In the genomic region with DNA sequence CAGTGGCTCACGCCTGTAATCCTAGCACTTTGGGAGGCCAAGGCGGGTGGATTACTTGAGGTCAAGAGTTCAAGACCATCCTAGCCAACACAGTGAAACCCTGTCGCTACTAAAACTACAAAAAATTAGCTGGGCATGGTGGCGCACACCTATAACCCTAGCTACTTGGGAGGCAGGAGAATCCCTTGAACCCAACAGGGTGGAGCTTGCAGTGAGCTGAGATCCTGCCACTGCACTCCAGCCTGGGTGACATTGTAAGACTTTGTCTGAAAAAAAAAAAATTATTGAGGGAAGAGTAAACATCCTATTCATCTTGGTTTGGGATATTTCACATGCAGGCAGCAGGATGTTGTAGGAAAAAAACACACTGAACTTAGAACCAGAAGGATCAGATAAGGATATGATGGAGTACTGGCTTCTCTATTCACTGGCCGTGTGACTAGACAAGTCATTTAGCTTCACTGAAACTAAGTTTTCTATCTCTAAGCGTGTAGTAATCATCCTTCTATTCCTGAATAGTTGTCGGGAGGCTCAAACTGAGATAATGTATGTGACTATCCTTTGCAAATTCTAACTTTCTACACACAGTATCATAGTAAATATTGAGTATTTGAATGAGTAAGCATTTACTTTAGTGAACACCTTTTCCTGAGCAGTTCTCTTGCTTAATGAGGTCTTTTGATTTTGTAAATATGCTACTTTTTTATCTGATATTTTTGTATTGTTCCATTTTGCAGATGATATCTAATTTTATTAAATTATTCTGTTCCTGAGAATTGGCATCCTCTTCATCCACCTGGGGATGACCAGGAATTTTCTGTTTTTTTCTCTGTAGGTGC, we compare ENCODE assay signal across 9 cellular contexts. TPM values are rescaled to one million over a fixed set of nuclear protein-coding genes. Genes with fewer than 3 reads are reported as not detected.
DNase-seq lines count a peak whose midpoint lies in the region; ATAC-seq, FAIRE-seq and TF ChIP-seq lines count a peak whose summit lies in the region.
"Had no signal": no experiment of that assay in that cellular context is flagged by ENCODE, and none has a peak within 500 bp of the region (broad histone marks: within the 10 kb centered on the region; RNA-seq: fewer than 3 reads in every experiment).

No MANE protein-coding gene starts in this region.

- H3K4me3 ChIP-seq in HepG2 (replicated peaks in 1 of 3; ENCODE audit: insufficient read depth in 1 of 3, low read depth in 2 of 3, low read length in 3 of 3) = no peak overlapping the region; a peak in 1 of 6 replicates
- H3K4me3 ChIP-seq in prostate gland = no peak overlapping the region

- no peak overlapping the region for H2AFZ ChIP-seq in HepG2 (ENCODE audit: low read length)

- peaks cover 34% of the 10 kb centered on the region for H4K20me1 ChIP-seq in HepG2 (ENCODE audit: insufficient read depth, low read length)

- peaks cover 94% of the 10 kb centered on the region for H3K4me1 Mint-ChIP-seq in activated naive CD4-positive, alpha-beta T cell treated with anti-CD3 and anti-CD28 coated beads, Interleukin-2, amount 50 U/mL, for 24 hours
- H3K4me1 Mint-ChIP-seq in type B pancreatic cell (ENCODE audit: unreplicated experiment) = peaks cover 9% of the 10 kb centered on the region

- H3K27me3 ChIP-seq in HepG2 (ENCODE audit: control insufficient read depth in 1 of 2, insufficient read depth in 2 of 2, low read length in 2 of 2) = no peaks in the 10 kb centered on the region
- no peaks in the 10 kb centered on the region for H3K27me3 ChIP-seq in prostate gland (replicated peaks; ENCODE audit: insufficient read depth)

- H3K36me3 ChIP-seq in HepG2 (replicated peaks in 1 of 2; ENCODE audit: control insufficient read depth in 1 of 2, insufficient read depth in 2 of 2, low read length in 2 of 2) (peaks cover 14 to 35% of the 10 kb centered on the region in 2 experiments), prostate gland (no peaks in the 10 kb centered on the region)

- POLR2A ChIA-PET in HepG2 (lab: Yijun Ruan, JAX) = no interaction called here

- in situ Hi-C loops in HepG2 (cut with HindIII; ENCODE audit: extremely low pct_ligation_motif_present, low pct_unique_long_range_greater_than_20kb) = no loop called here

- intact Hi-C loops in HepG2 (cut with micrococcal nuclease; ENCODE audit: unreplicated experiment) (no loop called here), prostate gland (cut with DNase I) (no loop called here)

- TF ChIP-seq RAD21 in HepG2 (CRISPR knock-in tag; IDR thresholded peaks at IDR 0.05) = no peak

- H3K27me3 Mint-ChIP-seq in activated naive CD4-positive, alpha-beta T cell treated with anti-CD3 and anti-CD28 coated beads, Interleukin-2, amount 50 U/mL, for 24 hours = no peaks in the 10 kb centered on the region
- no peaks in the 10 kb centered on the region for H3K27me3 Mint-ChIP-seq in type B pancreatic cell

- H3K9me3 ChIP-seq in HepG2 (ENCODE audit: low read length) (no peaks in the 10 kb centered on the region), prostate gland (no peaks in the 10 kb centered on the region)

- TF ChIP-seq CTCF in HepG2 (CRISPR knock-in tag; IDR thresholded peaks at IDR 0.05) = no peak
- TF ChIP-seq CTCF in type B pancreatic cell (conservative IDR thresholded peaks at IDR 0.05) = no peak
- TF ChIP-seq CTCF in prostate gland (IDR thresholded peaks at IDR 0.05) = no peak

- peak; percentile 82 for ATAC-seq in HepG2

- DNase-seq in activated naive CD4-positive, alpha-beta T cell treated with Interleukin-2 at 50 U/mL for 16 hours = no peak
- DNase-seq in activated CD8-positive, alpha-beta memory T cell treated with anti-CD3 and anti-CD28 coated beads, Interleukin-2, amount 50 U/mL, for 48 hours = peak; percentile 36
- DNase-seq in HepG2 (ENCODE audit: low spot score) (peak; percentile 78), type B pancreatic cell (ENCODE audit: extremely low spot score, unreplicated experiment) (no peak), HTR-8/SVneo (ENCODE audit: insufficient read length, low spot score) (no peak), prostate gland (ENCODE audit: low spot score) (no peak), COR-L47 (lab: John Stamatoyannopoulos, UW) (no peak)
- DNase-seq: NCI-H510A had no signal

- WGBS in HepG2 (ENCODE audit: low lambda C conversion rate) = 63% methylated on average over 7 of the region's 7 CpGs
- WGBS in prostate gland = 84% methylated on average over 7 of the region's 7 CpGs

- H3K27ac ChIP-seq in HepG2 (ENCODE audit: extremely low read length, insufficient read depth, low read length) = peak overlapping the region; percentile 60
- no peak overlapping the region for H3K27ac ChIP-seq in prostate gland

- H3K4me1 ChIP-seq in HepG2 (ENCODE audit: insufficient read depth, low read length) (peaks cover 63% of the 10 kb centered on the region), prostate gland (replicated peaks) (no peaks in the 10 kb centered on the region)

- peaks cover 32% of the 10 kb centered on the region for H3K36me3 Mint-ChIP-seq in activated naive CD4-positive, alpha-beta T cell treated with anti-CD3 and anti-CD28 coated beads, Interleukin-2, amount 50 U/mL, for 24 hours
- peaks cover 16% of the 10 kb centered on the region for H3K36me3 Mint-ChIP-seq in type B pancreatic cell

- H3K4me2 ChIP-seq in HepG2 (ENCODE audit: low read depth, low read length) = peak overlapping the region; percentile 36; the same call in 1 of the 2 replicates

- TF ChIP-seq EP300 in HepG2 (IDR thresholded peaks at IDR 0.05; ENCODE audit: low read depth in 2 of 2, low read length in 2 of 2) = peak in 1 of 2 experiments; percentile 28; a peak in 1 of 4 replicates
- 0 out of 2 replicates have a peak, but pooled peaks have one; percentile 35 for TF ChIP-seq EP300 in HepG2 (CRISPR knock-in tag; IDR thresholded peaks at IDR 0.05; ENCODE audit: borderline replicate concordance)

- peak overlapping the region; percentile 82 for H3K4me3 Mint-ChIP-seq in activated naive CD4-positive, alpha-beta T cell treated with anti-CD3 and anti-CD28 coated beads, Interleukin-2, amount 50 U/mL, for 24 hours
- H3K4me3 Mint-ChIP-seq in type B pancreatic cell = no peak overlapping the region

- no peaks in the 10 kb centered on the region for H3K9me3 Mint-ChIP-seq in activated naive CD4-positive, alpha-beta T cell treated with anti-CD3 and anti-CD28 coated beads, Interleukin-2, amount 50 U/mL, for 24 hours
- no peaks in the 10 kb centered on the region for H3K9me3 Mint-ChIP-seq in type B pancreatic cell

- CTCF ChIA-PET in HepG2 (lab: Yijun Ruan, JAX; ENCODE audit: low intra/inter-chr PET ratio, low total read pairs) = no interaction called here

- peaks cover 44% of the 10 kb centered on the region for H3K79me2 ChIP-seq in HepG2 (ENCODE audit: insufficient read depth, low read length)

- TF ChIP-seq POLR2A in HepG2 (IDR thresholded peaks at IDR 0.05; ENCODE audit: insufficient read depth in 1 of 2, low read depth in 2 of 2, low read length in 2 of 2) (no peak), prostate gland (IDR thresholded peaks at IDR 0.05) (no peak)

- BruUV-seq in HepG2 (replicated peaks; lab: Mats Ljungman, UMichigan) = no TSS peak

- H3K9ac ChIP-seq in HepG2 (ENCODE audit: insufficient read depth, low read depth, low read length) = no peak overlapping the region

- peak overlapping the region; percentile 90 for H3K27ac Mint-ChIP-seq in activated naive CD4-positive, alpha-beta T cell treated with anti-CD3 and anti-CD28 coated beads, Interleukin-2, amount 50 U/mL, for 24 hours
- H3K27ac Mint-ChIP-seq in type B pancreatic cell = peak overlapping the region; percentile 27

- FAIRE-seq in HepG2 (lab: Jason Lieb, UNC) (no peak), HTR-8/SVneo (lab: Jason Lieb, UNC) (no peak)

RNA-seq across cellular contexts. Expression of a gene that starts 18.1 kb away (rescaled TPM):
- total RNA-seq in HepG2 (2016; rRNA removed; fragmentation: Illumina TruSeq; extraction: Trizol) (174 and 228 TPM in 2 replicates), type B pancreatic cell (ENCODE audit: low replicate concordance) (210 and 274 TPM in 2 replicates), prostate gland (100 to 1,000 TPM; 128 to 187 TPM)
- total RNA-seq in HepG2 (2016; cell fraction: cytosol; rRNA removed; fragmentation: Illumina TruSeq; extraction: Trizol; ENCODE audit: low read depth) = 20.2 and 22.6 TPM in 2 replicates
- 168 and 225 TPM in 2 replicates for total RNA-seq in HepG2 (2016; cell fraction: insoluble cytoplasmic fraction; rRNA removed; fragmentation: Illumina TruSeq; extraction: Trizol)
- 60.4 and 63.8 TPM in 2 replicates for total RNA-seq in HepG2 (2016; cell fraction: membrane; rRNA removed; fragmentation: Illumina TruSeq; extraction: Trizol)
- 78.4 and 78.5 TPM in 2 replicates for total RNA-seq in HepG2 (2016; cell fraction: nucleus; rRNA removed; fragmentation: Illumina TruSeq; extraction: Trizol)
- 166 and 195 TPM in 2 replicates for polyA plus RNA-seq in HepG2 (2011; rRNA removed)
- polyA plus RNA-seq in HepG2 (2011; cell fraction: cytosol; rRNA removed) = 133 and 166 TPM in 2 replicates
- 60.0 and 61.0 TPM in 2 replicates for polyA plus RNA-seq in HepG2 (2011; cell fraction: nucleus; rRNA removed)
- polyA plus RNA-seq in HepG2 (2012) = 141 and 150 TPM in 2 replicates
- polyA plus RNA-seq in HepG2 (2016; cell fraction: cytosol; fragmentation: Illumina TruSeq; extraction: Trizol; ENCODE audit: low read depth) = 19.7 and 20.6 TPM in 2 replicates
- 216 and 228 TPM in 2 replicates for polyA plus RNA-seq in HepG2 (2016; cell fraction: insoluble cytoplasmic fraction; fragmentation: Illumina TruSeq; extraction: Trizol; ENCODE audit: low read depth)
- polyA plus RNA-seq in HepG2 (2016; cell fraction: membrane; fragmentation: Illumina TruSeq; extraction: Trizol; ENCODE audit: low read depth) = 43.3 and 46.3 TPM in 2 replicates
- polyA plus RNA-seq in HepG2 (2016; cell fraction: nucleus; fragmentation: Illumina TruSeq; extraction: Trizol; ENCODE audit: insufficient read depth, low read depth) = 84.0 and 90.0 TPM in 2 replicates
- polyA minus RNA-seq in HepG2 (2011; rRNA and poly(A)+ RNA removed; ENCODE audit: low replicate concordance) = 144 and 148 TPM in 2 replicates
- polyA minus RNA-seq in HepG2 (2011; cell fraction: cytosol; rRNA and poly(A)+ RNA removed) = 105 and 109 TPM in 2 replicates
- polyA minus RNA-seq in HepG2 (2011; cell fraction: nucleus; rRNA and poly(A)+ RNA removed) = 77.9 and 90.9 TPM in 2 replicates

RNA-seq across cellular contexts. Expression of a gene that starts 38.4 kb away (rescaled TPM):
- total RNA-seq in HepG2 (2016; rRNA removed; fragmentation: Illumina TruSeq; extraction: Trizol) (79.5 and 129 TPM in 2 replicates), type B pancreatic cell (ENCODE audit: low replicate concordance) (73.6 and 79.6 TPM in 2 replicates), prostate gland (100 to 1,000 TPM in 1 of 2 donors, 10 to 100 TPM in 1; 86.2 to 126 TPM)
- total RNA-seq in HepG2 (2016; cell fraction: cytosol; rRNA removed; fragmentation: Illumina TruSeq; extraction: Trizol; ENCODE audit: low read depth) = 9.2 and 11.5 TPM in 2 replicates
- total RNA-seq in HepG2 (2016; cell fraction: insoluble cytoplasmic fraction; rRNA removed; fragmentation: Illumina TruSeq; extraction: Trizol) = 76.9 and 130 TPM in 2 replicates
- total RNA-seq in HepG2 (2016; cell fraction: membrane; rRNA removed; fragmentation: Illumina TruSeq; extraction: Trizol) = 47.3 and 53.7 TPM in 2 replicates
- total RNA-seq in HepG2 (2016; cell fraction: nucleus; rRNA removed; fragmentation: Illumina TruSeq; extraction: Trizol) = 127 and 140 TPM in 2 replicates
- polyA plus RNA-seq in HepG2 (2011; rRNA removed) = 113 and 129 TPM in 2 replicates
- polyA plus RNA-seq in HepG2 (2011; cell fraction: cytosol; rRNA removed) = 81.0 and 93.7 TPM in 2 replicates
- 24.9 and 26.4 TPM in 2 replicates for polyA plus RNA-seq in HepG2 (2011; cell fraction: nucleus; rRNA removed)
- polyA plus RNA-seq in HepG2 (2012) = 106 and 123 TPM in 2 replicates
- 17.3 and 18.8 TPM in 2 replicates for polyA plus RNA-seq in HepG2 (2016; cell fraction: cytosol; fragmentation: Illumina TruSeq; extraction: Trizol; ENCODE audit: low read depth)
- 101 TPM in 2 replicates for polyA plus RNA-seq in HepG2 (2016; cell fraction: insoluble cytoplasmic fraction; fragmentation: Illumina TruSeq; extraction: Trizol; ENCODE audit: low read depth)
- 41.9 and 44.4 TPM in 2 replicates for polyA plus RNA-seq in HepG2 (2016; cell fraction: membrane; fragmentation: Illumina TruSeq; extraction: Trizol; ENCODE audit: low read depth)
- 202 and 210 TPM in 2 replicates for polyA plus RNA-seq in HepG2 (2016; cell fraction: nucleus; fragmentation: Illumina TruSeq; extraction: Trizol; ENCODE audit: insufficient read depth, low read depth)
- 107 and 205 TPM in 2 replicates for polyA minus RNA-seq in HepG2 (2011; rRNA and poly(A)+ RNA removed; ENCODE audit: low replicate concordance)
- 54.3 and 56.6 TPM in 2 replicates for polyA minus RNA-seq in HepG2 (2011; cell fraction: cytosol; rRNA and poly(A)+ RNA removed)
- polyA minus RNA-seq in HepG2 (2011; cell fraction: nucleus; rRNA and poly(A)+ RNA removed) = 25.0 and 25.7 TPM in 2 replicates

Comparison
In these comparisons a context has a peak if more than half of its experiments do, and no peak if none do; other contexts are left out.
1. DNase-seq: peak in activated CD8-positive, alpha-beta memory T cell treated with anti-CD3 and anti-CD28 coated beads, Interleukin-2, amount 50 U/mL, for 48 hours (single experiment) and HepG2 (single experiment); none in activated naive CD4-positive, alpha-beta T cell treated with Interleukin-2 at 50 U/mL for 16 hours (single experiment), type B pancreatic cell (single experiment), HTR-8/SVneo (single experiment), prostate gland (single experiment) and COR-L47 (single experiment).